13 cellular contexts compared by ENCODE assay signal in genomic region chr13:41006296-41006695, GRCh38. TPM values are rescaled to one million over a fixed set of nuclear protein-coding genes. Genes with fewer than 3 reads are reported as not detected.
DNase-seq lines count a peak whose midpoint lies in the region; ATAC-seq, FAIRE-seq and TF ChIP-seq lines count a peak whose summit lies in the region.
"Had no signal": no experiment of that assay in that cellular context is flagged by ENCODE, and none has a peak within 500 bp of the region (broad histone marks: within the 10 kb centered on the region; RNA-seq: fewer than 3 reads in every experiment).

No MANE protein-coding gene starts in this region.

- no peaks in the 10 kb centered on the region for H3K27me3 Mint-ChIP-seq in activated CD4-positive, alpha-beta T cell treated with anti-CD3 and anti-CD28 coated beads, Interleukin-2, amount 10 ng/mL, durations not matched to agents 7 days and 5 days
- H3K27me3 Mint-ChIP-seq in activated naive CD8-positive, alpha-beta T cell treated with anti-CD3 and anti-CD28 coated beads, Interleukin-2, amount 50 U/mL, for 24 hours = no peaks in the 10 kb centered on the region

- ATAC-seq in activated naive CD8-positive, alpha-beta T cell treated with anti-CD3 and anti-CD28 coated beads, Interleukin-2, amount 50 U/mL, for 24 hours = no peak

- CTCF ChIA-PET in activated CD4-positive, alpha-beta T cell treated with anti-CD3 and anti-CD28 coated beads, Interleukin-2, amount 10 ng/mL, durations not matched to agents 7 days and 5 days (lab: Charles Lee) = interaction anchor here (1.1 to 1.9 kb wide), 3 partner anchors 9 to 32 kb away, joined by 3 to 5 read pairs (median 5); no protein-coding TSS in a partner anchor

- H3K27ac ChIP-seq in small intestine (ENCODE audit: low read depth in 1 of 2, low read length in 1 of 2) (peak overlapping the region; percentile 18 to 75), sigmoid colon (no peak overlapping the region)
- H3K27ac ChIP-seq: uterus had no signal

- TF ChIP-seq EP300 in sigmoid colon (IDR thresholded peaks at IDR 0.05) = no peak

- H3K4me1 Mint-ChIP-seq in activated CD4-positive, alpha-beta T cell treated with anti-CD3 and anti-CD28 coated beads, Interleukin-2, amount 10 ng/mL, durations not matched to agents 7 days and 5 days = peaks cover 72% of the 10 kb centered on the region
- H3K4me1 Mint-ChIP-seq in activated naive CD8-positive, alpha-beta T cell treated with anti-CD3 and anti-CD28 coated beads, Interleukin-2, amount 50 U/mL, for 24 hours = peaks cover 81% of the 10 kb centered on the region

- peak overlapping the region; percentile 92 for H3K4me2 ChIP-seq in Loucy (ENCODE audit: low read depth, low read length, poor library complexity, severe bottlenecking)
- H3K4me2 ChIP-seq: smooth muscle cell had no signal

- H3K36me3 ChIP-seq in Loucy (ENCODE audit: insufficient read depth, low read length) (peaks cover 18% of the 10 kb centered on the region), small intestine (ENCODE audit: control insufficient read depth in 2 of 2, insufficient read depth in 2 of 2, low read length in 2 of 2) (no peaks in the 10 kb centered on the region), sigmoid colon (no peaks in the 10 kb centered on the region)
- H3K36me3 ChIP-seq: uterus had no signal

- no peak for FAIRE-seq in small intestine (lab: Jason Lieb, UNC)

- H3K4me1 ChIP-seq in Loucy (ENCODE audit: insufficient read depth, low read length, poor library complexity, severe bottlenecking) (peaks cover 72% of the 10 kb centered on the region), small intestine (ENCODE audit: control insufficient read depth in 2 of 2, insufficient read depth in 1 of 2, low read depth in 1 of 2, low read length in 1 of 2) (peaks cover 12 to 17% of the 10 kb centered on the region in 2 donors), sigmoid colon (peaks cover 0 to 50% (median 33%) of the 10 kb centered on the region in 4 donors)
- H3K4me1 ChIP-seq: uterus had no signal

- no peak for TF ChIP-seq POLR2A in sigmoid colon (IDR thresholded peaks at IDR 0.05)

- no peaks in the 10 kb centered on the region for H3K27me3 ChIP-seq in Loucy (ENCODE audit: insufficient read depth, low read length, poor library complexity, severe bottlenecking)
- H3K27me3 ChIP-seq in small intestine (ENCODE audit: control insufficient read depth in 2 of 2, insufficient read depth in 2 of 2, low read length in 2 of 2) = no peaks in the 10 kb centered on the region
- H3K27me3 ChIP-seq in sigmoid colon = no peaks in the 10 kb centered on the region
- H3K27me3 ChIP-seq: uterus had no signal

- TF ChIP-seq CTCF in Loucy (conservative IDR thresholded peaks at IDR 0.05; ENCODE audit: low read length) = no peak
- TF ChIP-seq CTCF in sigmoid colon (IDR thresholded peaks at IDR 0.05) = no peak

- H3K4me3 ChIP-seq in Loucy (ENCODE audit: low read length, poor library complexity, severe bottlenecking) = peak overlapping the region; percentile 96
- H3K4me3 ChIP-seq in small intestine (ENCODE audit: low read depth in 1 of 2, low read length in 2 of 2) = no peak overlapping the region
- no peak overlapping the region for H3K4me3 ChIP-seq in sigmoid colon
- H3K4me3 ChIP-seq: smooth muscle cell, uterus had no signal

- peak overlapping the region; percentile 74 for H3K4me3 Mint-ChIP-seq in activated CD4-positive, alpha-beta T cell treated with anti-CD3 and anti-CD28 coated beads, Interleukin-2, amount 10 ng/mL, durations not matched to agents 7 days and 5 days
- peak overlapping the region; percentile 30 for H3K4me3 Mint-ChIP-seq in activated naive CD8-positive, alpha-beta T cell treated with anti-CD3 and anti-CD28 coated beads, Interleukin-2, amount 50 U/mL, for 24 hours

- H3K9me3 Mint-ChIP-seq in activated CD4-positive, alpha-beta T cell treated with anti-CD3 and anti-CD28 coated beads, Interleukin-2, amount 10 ng/mL, durations not matched to agents 7 days and 5 days = no peaks in the 10 kb centered on the region
- H3K9me3 Mint-ChIP-seq in activated naive CD8-positive, alpha-beta T cell treated with anti-CD3 and anti-CD28 coated beads, Interleukin-2, amount 50 U/mL, for 24 hours = no peaks in the 10 kb centered on the region

- H3K9ac ChIP-seq in Loucy (ENCODE audit: low read depth, low read length, poor library complexity, severe bottlenecking) = peak overlapping the region; percentile 93

- H3F3A ChIP-seq in Loucy (ENCODE audit: low read depth) = peaks cover 19% of the 10 kb centered on the region

- H3K9me2 ChIP-seq in Loucy (replicated peaks; ENCODE audit: low read depth, low read length) = no peaks in the 10 kb centered on the region

- intact Hi-C loops in sigmoid colon (cut with DNase I) = no loop called here

- peaks cover 58% of the 10 kb centered on the region for H4K20me1 ChIP-seq in Loucy (ENCODE audit: insufficient read depth, low read length, poor library complexity, severe bottlenecking)

- H2AFZ ChIP-seq in Loucy (ENCODE audit: low read length) = no peak overlapping the region

- POLR2A ChIA-PET in activated CD4-positive, alpha-beta T cell treated with anti-CD3 and anti-CD28 coated beads, Interleukin-2, amount 10 ng/mL, durations not matched to agents 7 days and 5 days (lab: Charles Lee) = interaction anchor here (0.7 to 2.1 kb wide), 2 partner anchors 12 to 58 kb away, joined by 3 to 10 read pairs; partner anchors contain the start of gene ELF1

- DNase-seq in activated CD4-positive, alpha-beta T cell treated with anti-CD3 and anti-CD28 coated beads, Interleukin-2, amount 10 ng/mL, durations not matched to agents 7 days and 5 days = no peak
- no peak for DNase-seq in activated CD4-positive, alpha-beta T cell treated with anti-CD3 and anti-CD28 coated beads for 4 hours
- DNase-seq in activated naive CD8-positive, alpha-beta T cell treated with anti-CD3 and anti-CD28 coated beads, Interleukin-2, amount 50 U/mL, for 24 hours = no peak
- no peak for DNase-seq in small intestine
- DNase-seq in sigmoid colon = no peak
- no peak for DNase-seq in iPS-NIHi7 (ENCODE audit: extremely low spot score)
- no peak for DNase-seq in T-helper 9 cell
- DNase-seq: activated gamma-delta T cell treated with Interleukin-2 at 50 U/mL for 16 hours, islet precursor cell, NCI-H226, uterus had no signal

- H3K9me3 ChIP-seq in Loucy (ENCODE audit: insufficient read depth, low read depth, low read length) (no peaks in the 10 kb centered on the region), small intestine (ENCODE audit: control insufficient read depth, low read depth) (no peaks in the 10 kb centered on the region), sigmoid colon (no peaks in the 10 kb centered on the region)
- H3K9me3 ChIP-seq: uterus had no signal

- H3K36me3 Mint-ChIP-seq in activated CD4-positive, alpha-beta T cell treated with anti-CD3 and anti-CD28 coated beads, Interleukin-2, amount 10 ng/mL, durations not matched to agents 7 days and 5 days (ENCODE audit: low read depth) = peaks cover 40% of the 10 kb centered on the region
- H3K36me3 Mint-ChIP-seq in activated naive CD8-positive, alpha-beta T cell treated with anti-CD3 and anti-CD28 coated beads, Interleukin-2, amount 50 U/mL, for 24 hours (ENCODE audit: low read depth) = peaks cover 16% of the 10 kb centered on the region

- H3K27ac Mint-ChIP-seq in activated CD4-positive, alpha-beta T cell treated with anti-CD3 and anti-CD28 coated beads, Interleukin-2, amount 10 ng/mL, durations not matched to agents 7 days and 5 days = peak overlapping the region; percentile 93
- peak overlapping the region; percentile 94 for H3K27ac Mint-ChIP-seq in activated naive CD8-positive, alpha-beta T cell treated with anti-CD3 and anti-CD28 coated beads, Interleukin-2, amount 50 U/mL, for 24 hours

- WGBS in small intestine, 3 donors = 2 to 29% (median 2%) methylated on average over 3 of the region's 3 CpGs
- 9 to 15% methylated on average over 3 of the region's 3 CpGs for WGBS in sigmoid colon, 2 donors

- H3K79me2 ChIP-seq in Loucy (ENCODE audit: insufficient read depth, low read length) = peaks cover 94% of the 10 kb centered on the region

RNA-seq across cellular contexts. Expression of gene ELF1, which starts 12.8 kb away (rescaled TPM):
- total RNA-seq in activated CD4-positive, alpha-beta T cell treated with anti-CD3 and anti-CD28 coated beads, Interleukin-2, amount 10 ng/mL, durations not matched to agents 7 days and 5 days = 100 to 1,000 TPM; 125 to 149 TPM
- polyA plus RNA-seq in small intestine (10 to 100 TPM; 34.3 to 40.8 (median 38.0) TPM), sigmoid colon (10 to 100 TPM; 31.8 to 45.3 (median 35.1) TPM)
- total RNA-seq in sigmoid colon = 10 to 100 TPM; 47.4 to 68.5 (median 58.0) TPM

RNA-seq across cellular contexts. Expression of gene WBP4, which starts 55.0 kb away (rescaled TPM):
- 10 to 100 TPM in 1 of 2 experiments, 1 to 10 TPM in 1; 9.8 to 12.2 TPM for total RNA-seq in activated CD4-positive, alpha-beta T cell treated with anti-CD3 and anti-CD28 coated beads, Interleukin-2, amount 10 ng/mL, durations not matched to agents 7 days and 5 days
- polyA plus RNA-seq in small intestine (10 to 100 TPM in 2 of 3 donors, 1 to 10 TPM in 1; 9.1 to 13.9 (median 12.2) TPM), sigmoid colon (1 to 10 TPM; 5.1 to 7.8 (median 7.2) TPM)
- 10 to 100 TPM; 11.6 to 25.0 (median 18.4) TPM for total RNA-seq in sigmoid colon

Comparison
In these comparisons a context has a peak if more than half of its experiments do, and no peak if none do; other contexts are left out.
1. H3K27ac ChIP-seq: peak in small intestine (2 of 2); none in sigmoid colon (0 of 4).